16 cellular contexts compared by ENCODE assay signal in the genomic region with DNA sequence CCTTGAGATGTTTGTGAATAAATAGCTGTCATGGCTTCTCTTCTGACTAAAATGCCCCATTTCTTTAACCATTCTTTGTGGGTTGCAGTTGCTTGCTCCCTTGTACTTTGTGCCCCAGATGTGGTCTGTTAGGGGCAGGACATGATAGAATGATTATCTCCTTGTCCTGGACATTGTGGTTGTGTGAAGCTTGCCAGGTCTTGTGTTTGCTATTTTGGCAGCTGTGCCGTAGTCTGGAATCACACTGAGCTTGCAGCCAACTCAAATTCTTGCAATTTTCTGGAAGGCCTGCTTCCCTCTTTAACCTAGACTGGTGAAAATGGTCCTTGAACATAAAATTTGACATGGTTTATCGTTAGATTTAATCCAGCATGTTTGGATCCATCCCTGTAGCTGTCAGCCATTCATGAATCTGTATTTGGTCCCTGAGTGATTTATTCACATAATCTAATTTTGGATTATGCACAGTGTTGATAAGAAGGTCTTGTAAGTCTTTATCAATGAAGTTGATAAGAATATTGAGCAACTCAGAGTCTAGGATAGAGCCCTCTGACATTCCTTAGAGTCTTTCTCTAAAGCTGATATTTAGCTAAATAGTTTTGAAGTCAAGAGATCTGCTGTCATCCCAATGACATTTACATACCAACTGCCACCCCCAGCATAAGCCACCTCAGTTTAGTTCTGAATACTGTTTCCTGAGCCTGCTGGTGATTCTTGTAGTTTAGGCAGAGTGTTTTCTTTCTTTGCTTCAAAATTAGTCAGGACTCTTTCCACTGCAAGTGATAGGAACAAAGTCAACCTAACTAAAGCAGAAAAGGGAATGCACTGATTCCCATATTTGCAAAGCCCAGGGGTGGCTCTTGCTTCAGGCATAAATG. TPM values are rescaled to one million over a fixed set of nuclear protein-coding genes. Genes with fewer than 3 reads are reported as not detected.
A peak's percentile ranks its signal among the peaks of the same experiment; 100 is the strongest.
DNase-seq lines count a peak whose midpoint lies in the region; ATAC-seq and TF ChIP-seq lines count a peak whose summit lies in the region.
"Had no signal": no experiment of that assay in that cellular context is flagged by ENCODE, and none has a peak within 500 bp of the region (broad histone marks: within the 10 kb centered on the region; RNA-seq: fewer than 3 reads in every experiment).

No MANE protein-coding gene starts in this region.

- no peak overlapping the region for H2BK20ac ChIP-seq in IMR-90 (ENCODE audit: low read depth, low read length)

- TF ChIP-seq CTCF in IMR-90 (conservative IDR thresholded peaks at IDR 0.05; ENCODE audit: low read depth, low read length) (no peak), fibroblast of lung (conservative IDR thresholded peaks at IDR 0.05 in 1 of 2, IDR thresholded peaks at IDR 0.05 in 1 of 2; ENCODE audit: low read depth in 1 of 2, low read length in 2 of 2) (no peak), ovary (IDR thresholded peaks at IDR 0.05) (no peak)

- no peak overlapping the region for H2BK15ac ChIP-seq in IMR-90 (ENCODE audit: low read depth, low read length)

- H3K9me3 ChIP-seq in IMR-90 (ENCODE audit: control insufficient read depth, insufficient read depth, low read length) (no peaks in the 10 kb centered on the region), fibroblast of lung (ENCODE audit: control insufficient read depth, insufficient read depth, low read depth, low read length) (no peaks in the 10 kb centered on the region), ovary (no peaks in the 10 kb centered on the region)

- dilution Hi-C loops in IMR-90 (cut with HindIII; ENCODE audit: low sequenced_read_pairs, unreplicated experiment), result no loop called here

- H3K79me1 ChIP-seq in IMR-90 (ENCODE audit: low read depth in 1 of 2, low read length in 2 of 2), result no peaks in the 10 kb centered on the region

- H3K14ac ChIP-seq in IMR-90 (replicated peaks; ENCODE audit: low read depth, low read length), result no peak overlapping the region

- H4K8ac ChIP-seq in IMR-90 (ENCODE audit: low read depth in 2 of 2, low read length in 2 of 2), result no peak overlapping the region

- TF ChIP-seq RAD21 in IMR-90 (IDR thresholded peaks at IDR 0.05; ENCODE audit: low read length), result no peak

- no peaks in the 10 kb centered on the region for H3K79me2 ChIP-seq in fibroblast of lung (ENCODE audit: control insufficient read depth, insufficient read depth, low read length)

- H2BK5ac ChIP-seq in IMR-90 (ENCODE audit: low read depth, low read length, poor library complexity, severe bottlenecking), result no peak overlapping the region

- POLR2A ChIA-PET in IMR-90 (lab: Charles Lee; ENCODE audit: unreplicated experiment), result no interaction called here

- H3K4ac ChIP-seq in IMR-90 (ENCODE audit: low read depth, low read length), result no peak overlapping the region

- peak; percentile 36 for ATAC-seq in IMR-90 (ENCODE audit: low read depth)
- no peak for ATAC-seq in GM19397 (IDR thresholded peaks at IDR 0.05; ENCODE audit: unreplicated experiment)

- no peaks in the 10 kb centered on the region for H4K20me1 ChIP-seq in IMR-90 (ENCODE audit: insufficient read depth, low read length)
- no peaks in the 10 kb centered on the region for H4K20me1 ChIP-seq in fibroblast of lung (ENCODE audit: control insufficient read depth, extremely low read depth, insufficient read depth, low read length)

- BruUV-seq in IMR-90 (replicated peaks; lab: Mats Ljungman, UMichigan), result no TSS peak

- peak; percentile 68 for DNase-seq in AG20443 (ENCODE audit: low spot score)
- DNase-seq in IMR-90, result peak; percentile 22
- DNase-seq in fibroblast of lung (ENCODE audit: low read depth in 2 of 2), result peak; percentile 36 to 66
- DNase-seq in ovary, result peak in 3 of 5 donors; percentile 15 to 48 (median 26)
- DNase-seq in SW480 (ENCODE audit: low spot score), result no peak
- DNase-seq in NCI-H1417 treated with DMSO at 0.1 percent for 48 hours (lab: John Stamatoyannopoulos, UW), result no peak
- no peak for DNase-seq in GF-D8 (lab: John Stamatoyannopoulos, UW)
- DNase-seq: activated CD4-positive, alpha-beta T cell treated with anti-CD3 and anti-CD28 coated beads, Interleukin-2, amount 10 ng/mL, durations not matched to agents 24 days and 14 days; activated effector memory CD4-positive, alpha-beta T cell treated with anti-CD3 and anti-CD28 coated beads, Interleukin-2, amount 50 U/mL, for 16 hours; C1 segment of cervical spinal cord; DMS53; effector memory CD4-positive, alpha-beta T cell; NCI-H2171 treated with DMSO at 0.1 percent for 48 hours; stimulated activated naive CD4-positive, alpha-beta T cell treated with Interleukin-2 at 50 U/mL for 16 hours; T1000 had no signal

- no peak overlapping the region for H3K23ac ChIP-seq in IMR-90 (ENCODE audit: low read depth, low read length)

- H2AK5ac ChIP-seq in IMR-90 (ENCODE audit: low read depth, low read length), result no peak overlapping the region

- in situ Hi-C loops in IMR-90 (cut with MboI; ENCODE audit: low sequenced_read_pairs), result no loop called here

- no peak overlapping the region for H4K91ac ChIP-seq in IMR-90 (ENCODE audit: insufficient read depth, low read depth, low read length)

- 0 out of 2 replicates have a peak, but pooled peaks cover 3% of the 10 kb centered on the region for H3K9me1 ChIP-seq in IMR-90 (ENCODE audit: insufficient read depth, low read length)

- no peak overlapping the region for H3K4me2 ChIP-seq in IMR-90 (ENCODE audit: low read depth, low read length)
- H3K4me2 ChIP-seq in fibroblast of lung (ENCODE audit: extremely low read depth, insufficient read depth, low read length), result no peak overlapping the region

- CTCF ChIA-PET in IMR-90 (lab: Yijun Ruan, JAX), result interaction anchor here (2.0 kb wide), 1 partner anchor 177 kb away, joined by 8 read pairs; no protein-coding TSS in a partner anchor

- no peak overlapping the region for H2BK120ac ChIP-seq in IMR-90 (ENCODE audit: low read depth, low read length)

- no peak overlapping the region for H3K56ac ChIP-seq in IMR-90 (ENCODE audit: extremely low read depth, insufficient read depth, low read length)

- H3K9ac ChIP-seq in IMR-90 (ENCODE audit: low read depth, low read length) (no peak overlapping the region), fibroblast of lung (ENCODE audit: insufficient read depth, low read length) (no peak overlapping the region)

- TF ChIP-seq POLR2A in IMR-90 (IDR thresholded peaks at IDR 0.05; ENCODE audit: low read depth, low read length), result no peak
- no peak for TF ChIP-seq POLR2A in ovary (IDR thresholded peaks at IDR 0.05)

- intact Hi-C loops in IMR-90 (cut with micrococcal nuclease) (loop anchor here (5.0 kb wide), 1 partner anchor 175 kb away; no protein-coding TSS in a partner anchor), ovary (cut with DNase I) (no loop called here)

- H3K36me3 ChIP-seq in IMR-90 (ENCODE audit: control insufficient read depth, insufficient read depth, low read length) (no peaks in the 10 kb centered on the region), fibroblast of lung (ENCODE audit: control insufficient read depth, insufficient read depth, low read length) (no peaks in the 10 kb centered on the region), ovary (no peaks in the 10 kb centered on the region)

- TF ChIP-seq EP300 in ovary (IDR thresholded peaks at IDR 0.05), result no peak

- H3K27me3 ChIP-seq in IMR-90 (ENCODE audit: control insufficient read depth, insufficient read depth, low read length) (peaks cover 19% of the 10 kb centered on the region), fibroblast of lung (ENCODE audit: control insufficient read depth, insufficient read depth, low read length) (no peaks in the 10 kb centered on the region), ovary (no peaks in the 10 kb centered on the region)

- H3K4me3 ChIP-seq in IMR-90 (ENCODE audit: insufficient read depth, low read depth, low read length), result no peak overlapping the region
- H3K4me3 ChIP-seq in fibroblast of lung (replicated peaks in 1 of 4; ENCODE audit: control extremely low read depth in 1 of 4, insufficient read depth in 1 of 4, low read depth in 3 of 4, low read length in 4 of 4), result no peak overlapping the region
- H3K4me3 ChIP-seq in ovary, result no peak overlapping the region

- H3K27ac ChIP-seq in IMR-90 (ENCODE audit: insufficient read depth, low read length) (no peak overlapping the region), fibroblast of lung (ENCODE audit: insufficient read depth, low read length) (no peak overlapping the region), ovary (no peak overlapping the region)

- H2AK9ac ChIP-seq in IMR-90 (replicated peaks; ENCODE audit: low read depth, low read length, poor library complexity), result no peak overlapping the region

- no CpG with 5 or more reads among the region's 2 CpGs for WGBS in IMR-90 (ENCODE audit: extremely low coverage in 2 of 2, insufficient read length in 1 of 2), 2 experiments
- 9 to 19% (median 11%) methylated on average over 2 of the region's 2 CpGs for WGBS in ovary, 3 donors

- H3K4me1 ChIP-seq in IMR-90 (ENCODE audit: control insufficient read depth, insufficient read depth, low read length), result peaks cover 2% of the 10 kb centered on the region; the same call in 1 of the 2 replicates
- no peaks in the 10 kb centered on the region for H3K4me1 ChIP-seq in fibroblast of lung (ENCODE audit: control insufficient read depth, extremely low read depth, insufficient read depth, low read length)
- H3K4me1 ChIP-seq in ovary (ENCODE audit: insufficient read depth), result peaks cover 9% of the 10 kb centered on the region

- H2AFZ ChIP-seq in IMR-90 (replicated peaks; ENCODE audit: low read length, poor library complexity) (no peak overlapping the region), fibroblast of lung (ENCODE audit: low read length) (no peak overlapping the region)

- no peak overlapping the region for H4K5ac ChIP-seq in IMR-90 (ENCODE audit: low read depth, low read length)

- H3K18ac ChIP-seq in IMR-90 (ENCODE audit: low read depth, low read length), result no peak overlapping the region

TF ChIP-seq in IMR-90, 13 proteins besides CTCF, POLR2A, EP300 and RAD21 (continues in another document):
- TF ChIP-seq BHLHE40 (IDR thresholded peaks at IDR 0.05; ENCODE audit: low read depth, low read length) (no peak), FOS (IDR thresholded peaks at IDR 0.05; ENCODE audit: low read depth, low read length) (no peak), RCOR1 (IDR thresholded peaks at IDR 0.05; ENCODE audit: insufficient replicate concordance, low read length) (no peak), MAZ (IDR thresholded peaks at IDR 0.05; ENCODE audit: borderline replicate concordance, low read depth, low read length) (no peak)

RNA-seq across cellular contexts. Expression of a gene that starts 9.7 kb away (rescaled TPM):
- total RNA-seq in IMR-90 (2012; rRNA removed) (0.56 and 0.72 TPM in 2 replicates), fibroblast of lung (3.5 and 30.6 TPM in 2 replicates), ovary (100 to 1,000 TPM in 3 of 7 donors, 10 to 100 TPM in 4; 11.9 to 112 (median 56.4) TPM)
- polyA plus RNA-seq in IMR-90 (2012; rRNA removed) (0.62 and 0.77 TPM in 2 replicates), fibroblast of lung (0.45 and 5.0 TPM in 2 replicates), ovary (10 to 100 TPM; 18.5 to 69.8 TPM)
- polyA plus RNA-seq in IMR-90 (2012; cell fraction: cytosol; rRNA removed), result 0.16 and 0.42 TPM in 2 replicates
- 0.28 and 0.37 TPM in 2 replicates for polyA plus RNA-seq in IMR-90 (2012; cell fraction: nucleus; rRNA removed; ENCODE audit: low replicate concordance)
- 1.1 and 4.0 TPM in 2 replicates for polyA plus RNA-seq in fibroblast of lung (2012)
- 2.4 TPM in 1 of 2 replicates, not detected in the other for polyA minus RNA-seq in fibroblast of lung (ENCODE audit: low replicate concordance)

Comparison
In these comparisons a context has a peak if more than half of its experiments do, and no peak if none do; other contexts are left out.
1. DNase-seq: peak in AG20443 (single experiment), IMR-90 (single experiment), fibroblast of lung (2 of 2) and ovary (3 of 5); none in SW480 (single experiment), NCI-H1417 treated with DMSO at 0.1 percent for 48 hours (single experiment) and GF-D8 (single experiment).